ENCODE assay signal across 33 cellular contexts in the genomic region with DNA sequence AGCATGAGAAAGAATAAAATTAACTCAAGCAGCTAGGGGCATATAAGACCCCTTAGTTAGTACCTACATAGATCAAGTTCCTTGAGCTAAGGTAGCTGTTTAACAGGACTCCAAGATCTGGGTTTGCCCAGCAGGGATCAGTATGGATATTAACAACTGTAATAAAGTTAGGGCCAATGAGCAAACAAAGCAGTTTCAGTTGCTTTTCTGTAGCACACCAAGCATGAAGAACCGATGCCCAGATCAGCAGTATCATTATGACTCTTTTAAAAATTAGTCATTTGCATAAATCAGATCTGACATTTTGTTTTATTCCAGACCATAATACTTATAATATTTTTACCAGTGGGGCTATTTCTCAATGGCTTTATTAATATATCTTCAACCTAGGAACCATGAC.
DNase-seq lines count a peak whose midpoint lies in the region; ATAC-seq lines count a peak whose summit lies in the region.
"Had no signal": no experiment of that assay in that cellular context is flagged by ENCODE, and none has a peak within 500 bp of the region (broad histone marks: within the 10 kb centered on the region; RNA-seq: fewer than 3 reads in every experiment).

No MANE protein-coding gene starts in this region.

- H3K36me3 Mint-ChIP-seq in activated T-helper 2 cell treated with anti-CD3 and anti-CD28 coated beads, Interferon-gamma antibody, Interleukin-2, Interleukin-4, amounts not matched to agents 10 μg/mL and 5 μg/mL and 100 μg/mL, durations not matched to agents 14 hours and 24 hours and 36 hours (ENCODE audit: low read depth): no peaks in the 10 kb centered on the region
- no peaks in the 10 kb centered on the region for H3K36me3 Mint-ChIP-seq in activated naive CD4-positive, alpha-beta T cell treated with anti-CD3 and anti-CD28 coated beads for 36 hours (ENCODE audit: low read depth)
- H3K36me3 Mint-ChIP-seq: activated naive CD8-positive, alpha-beta T cell had no signal

- peak; percentile 83 for ATAC-seq in GM18502 (IDR thresholded peaks at IDR 0.05; ENCODE audit: poor library complexity, unreplicated experiment)
- ATAC-seq in GM19351 (IDR thresholded peaks at IDR 0.05; ENCODE audit: unreplicated experiment): peak; percentile 86
- ATAC-seq in HG02759 (IDR thresholded peaks at IDR 0.05; ENCODE audit: unreplicated experiment): peak; percentile 59
- peak; percentile 76 for ATAC-seq in HG03432 (IDR thresholded peaks at IDR 0.05; ENCODE audit: unreplicated experiment)
- ATAC-seq: activated T-helper 17 cell treated with anti-CD3 and anti-CD28 coated beads, Interleukin-2, amount 50 U/mL, for 72 hours; heart left ventricle; HepG2; left ventricle myocardium superior; stimulated activated naive CD8-positive, alpha-beta T cell treated with anti-CD3 and anti-CD28 coated beads, Interleukin-15, Interleukin-2, amounts not matched to agents 100 U/mL and 50 U/mL, for 24 hours had no signal

- no peak overlapping the region for H3K4me3 Mint-ChIP-seq in activated T-helper 2 cell treated with anti-CD3 and anti-CD28 coated beads, Interferon-gamma antibody, Interleukin-2, Interleukin-4, amounts not matched to agents 10 μg/mL and 5 μg/mL and 100 μg/mL, durations not matched to agents 14 hours and 24 hours and 36 hours (ENCODE audit: low read depth)
- no peak overlapping the region for H3K4me3 Mint-ChIP-seq in activated naive CD4-positive, alpha-beta T cell treated with anti-CD3 and anti-CD28 coated beads for 36 hours
- H3K4me3 Mint-ChIP-seq: activated naive CD8-positive, alpha-beta T cell; activated T-helper 17 cell treated with anti-CD3 and anti-CD28 coated beads, Interleukin-2, amount 50 U/mL, for 72 hours had no signal

- CTCF ChIA-PET in activated naive CD4-positive, alpha-beta T cell treated with anti-CD3 and anti-CD28 coated beads for 36 hours (lab: Charles Lee): no interaction called here

- peaks cover 10% of the 10 kb centered on the region for H3K27me3 Mint-ChIP-seq in activated T-helper 2 cell treated with anti-CD3 and anti-CD28 coated beads, Interferon-gamma antibody, Interleukin-2, Interleukin-4, amounts not matched to agents 10 μg/mL and 5 μg/mL and 100 μg/mL, durations not matched to agents 14 hours and 24 hours and 36 hours (ENCODE audit: low read depth)
- H3K27me3 Mint-ChIP-seq in activated naive CD4-positive, alpha-beta T cell treated with anti-CD3 and anti-CD28 coated beads for 36 hours (ENCODE audit: low read depth): peaks cover 13% of the 10 kb centered on the region

- intact Hi-C loops in activated T-helper 2 cell treated with anti-CD3 and anti-CD28 coated beads, Interferon-gamma antibody, Interleukin-2, Interleukin-4, amounts not matched to agents 10 μg/mL and 5 μg/mL and 100 μg/mL, durations not matched to agents 14 hours and 24 hours and 36 hours (cut with micrococcal nuclease): no loop called here
- intact Hi-C loops in activated naive CD4-positive, alpha-beta T cell treated with anti-CD3 and anti-CD28 coated beads for 36 hours (cut with micrococcal nuclease): no loop called here

- no peak overlapping the region for H3K27ac Mint-ChIP-seq in activated T-helper 2 cell treated with anti-CD3 and anti-CD28 coated beads, Interferon-gamma antibody, Interleukin-2, Interleukin-4, amounts not matched to agents 10 μg/mL and 5 μg/mL and 100 μg/mL, durations not matched to agents 14 hours and 24 hours and 36 hours
- no peak overlapping the region for H3K27ac Mint-ChIP-seq in activated naive CD4-positive, alpha-beta T cell treated with anti-CD3 and anti-CD28 coated beads for 36 hours
- H3K27ac Mint-ChIP-seq: activated naive CD8-positive, alpha-beta T cell; activated T-helper 17 cell treated with anti-CD3 and anti-CD28 coated beads, Interleukin-2, amount 50 U/mL, for 72 hours had no signal

- no peaks in the 10 kb centered on the region for H3K4me1 Mint-ChIP-seq in activated T-helper 2 cell treated with anti-CD3 and anti-CD28 coated beads, Interferon-gamma antibody, Interleukin-2, Interleukin-4, amounts not matched to agents 10 μg/mL and 5 μg/mL and 100 μg/mL, durations not matched to agents 14 hours and 24 hours and 36 hours (ENCODE audit: low read depth)
- no peaks in the 10 kb centered on the region for H3K4me1 Mint-ChIP-seq in activated naive CD4-positive, alpha-beta T cell treated with anti-CD3 and anti-CD28 coated beads for 36 hours (ENCODE audit: low read depth)
- H3K4me1 Mint-ChIP-seq: activated T-helper 17 cell treated with anti-CD3 and anti-CD28 coated beads, Interleukin-2, amount 50 U/mL, for 72 hours had no signal

- H3K9me3 Mint-ChIP-seq in activated T-helper 2 cell treated with anti-CD3 and anti-CD28 coated beads, Interferon-gamma antibody, Interleukin-2, Interleukin-4, amounts not matched to agents 10 μg/mL and 5 μg/mL and 100 μg/mL, durations not matched to agents 14 hours and 24 hours and 36 hours: no peaks in the 10 kb centered on the region
- no peaks in the 10 kb centered on the region for H3K9me3 Mint-ChIP-seq in activated naive CD4-positive, alpha-beta T cell treated with anti-CD3 and anti-CD28 coated beads for 36 hours
- H3K9me3 Mint-ChIP-seq: activated T-helper 17 cell treated with anti-CD3 and anti-CD28 coated beads, Interleukin-2, amount 50 U/mL, for 72 hours had no signal

- no peak for DNase-seq in activated T-helper 2 cell treated with anti-CD3 and anti-CD28 coated beads, Interferon-gamma antibody, Interleukin-2, Interleukin-4, amounts not matched to agents 10 μg/mL and 5 μg/mL and 100 μg/mL, durations not matched to agents 14 hours and 24 hours and 36 hours (ENCODE audit: low spot score)
- DNase-seq in activated gamma-delta T cell treated with Interleukin-2 at 50 U/mL for 16 hours (no peak), caudate nucleus (lab: John Stamatoyannopoulos, UW) (no peak)
- no peak for DNase-seq in activated naive CD4-positive, alpha-beta T cell treated with anti-CD3 and anti-CD28 coated beads for 36 hours
- DNase-seq: 8988T; activated CD4-positive, alpha-beta T cell treated with anti-CD3 and anti-CD28 coated beads for 48 hours; anterior cingulate cortex; COR-L47; DMS53; foreskin melanocyte; heart left ventricle; Karpas-422; left ventricle myocardium superior; mesendoderm; NCI-H1436; NCI-H2081; NCI-H748 treated with DMSO at 0.1 percent for 48 hours; ovary; retina; SIG-M5; stimulated activated CD4-positive, alpha-beta T cell treated with anti-CD3 and anti-CD28 coated beads, Interleukin-2, amount 100 ng/mL, for 24 hours; stimulated activated naive CD8-positive, alpha-beta T cell treated with anti-CD3 and anti-CD28 coated beads, Interleukin-15, Interleukin-2, amounts not matched to agents 100 U/mL and 50 U/mL, for 24 hours; testis; WERI-Rb-1 had no signal

- no peak overlapping the region for H3K27ac ChIP-seq in caudate nucleus (ENCODE audit: low read depth, low read length)
- H3K27ac ChIP-seq: breast epithelium, C4-2B, heart left ventricle, ovary, testis, WERI-Rb-1 had no signal
